In the genomic region with DNA sequence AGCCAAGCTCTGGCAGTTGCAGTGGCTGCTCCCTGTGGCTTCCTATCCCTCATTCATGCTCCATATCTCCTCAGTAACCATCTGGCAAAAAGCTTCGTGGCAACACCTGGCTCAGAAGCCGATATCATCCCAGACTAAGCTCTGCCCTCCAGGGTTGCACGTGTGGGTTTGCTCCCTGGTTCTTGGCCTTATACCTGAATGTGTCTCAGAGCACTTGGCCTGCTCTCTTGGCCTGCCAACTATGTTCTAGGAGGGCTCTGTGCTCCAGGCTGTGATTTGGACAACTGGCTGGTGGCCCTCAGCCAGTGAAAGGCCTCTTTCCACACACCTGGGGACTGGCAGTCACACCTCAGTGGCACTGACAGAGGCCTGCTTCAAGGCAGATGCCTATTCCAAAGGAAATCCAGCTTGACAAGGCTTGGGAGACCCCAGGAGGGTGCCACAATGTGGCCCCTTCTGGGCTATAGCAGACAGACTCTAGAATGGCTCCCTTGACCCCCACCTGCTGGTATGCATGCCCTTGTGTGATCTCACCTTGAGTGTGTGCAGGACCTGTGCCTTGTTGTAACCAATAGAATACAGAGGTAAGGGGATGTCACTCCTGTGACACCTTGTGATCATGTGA, we compare ENCODE assay signal across 14 cellular contexts. TPM values are rescaled to one million over a fixed set of nuclear protein-coding genes. Genes with fewer than 3 reads are reported as not detected.
DNase-seq lines count a peak whose midpoint lies in the region; ATAC-seq, FAIRE-seq and TF ChIP-seq lines count a peak whose summit lies in the region.
"Had no signal": no experiment of that assay in that cellular context is flagged by ENCODE, and none has a peak within 500 bp of the region (broad histone marks: within the 10 kb centered on the region; RNA-seq: fewer than 3 reads in every experiment).

No MANE protein-coding gene starts in this region.

- H3K27me3 Mint-ChIP-seq in neural progenitor cell (ENCODE audit: insufficient read depth, low read depth): peaks cover 28% of the 10 kb centered on the region

- DNase-seq in DMS 273 (lab: John Stamatoyannopoulos, UW; ENCODE audit: unreplicated experiment): peak; percentile 42
- DNase-seq in DMS 273 treated with DMSO at 0.1 percent for 48 hours (lab: John Stamatoyannopoulos, UW): no peak
- peak; percentile 6 for DNase-seq in GM10266 (ENCODE audit: extremely low spot score)
- DNase-seq in body of pancreas: peak; percentile 38 to 78 (median 70)
- no peak for DNase-seq in neural progenitor cell (ENCODE audit: low spot score)
- no peak for DNase-seq in sigmoid colon
- DNase-seq in stimulated activated CD4-positive, alpha-beta T cell treated with anti-CD3 and anti-CD28 coated beads, Interleukin-2, amount 100 ng/mL, for 24 hours: no peak
- no peak for DNase-seq in kidney
- DNase-seq: kidney glomerular epithelial cell, NCI-H226, RPMI8226 had no signal

- H3K4me3 Mint-ChIP-seq in neural progenitor cell: peak overlapping the region; percentile 79

- H3K36me3 ChIP-seq in body of pancreas (replicated peaks in 1 of 2; ENCODE audit: insufficient read depth in 1 of 2, low read depth in 2 of 2) (no peaks in the 10 kb centered on the region), neural progenitor cell (no peaks in the 10 kb centered on the region), sigmoid colon (peaks cover 0 to 17% (median 10%) of the 10 kb centered on the region in 4 donors), kidney (ENCODE audit: control insufficient read depth in 1 of 2, insufficient read depth in 2 of 2, low read length in 2 of 2) (no peaks in the 10 kb centered on the region)

- no peak overlapping the region for H3K27ac Mint-ChIP-seq in neural progenitor cell

- H3K9me3 Mint-ChIP-seq in neural progenitor cell: peaks cover 8% of the 10 kb centered on the region

- H3K4me1 ChIP-seq in body of pancreas: peaks cover 21% of the 10 kb centered on the region
- peaks cover 13% of the 10 kb centered on the region for H3K4me1 ChIP-seq in neural progenitor cell
- peaks cover 0 to 23% (median 20%) of the 10 kb centered on the region in 4 donors for H3K4me1 ChIP-seq in sigmoid colon
- peaks cover 0 to 2% of the 10 kb centered on the region in 2 donors for H3K4me1 ChIP-seq in kidney (ENCODE audit: control insufficient read depth in 1 of 2, insufficient read depth in 1 of 2, low read depth in 1 of 2, low read length in 2 of 2)

- no peak overlapping the region for H2AFZ ChIP-seq in neural progenitor cell (replicated peaks)

- H3K9me3 ChIP-seq in body of pancreas (no peaks in the 10 kb centered on the region), neural progenitor cell (ENCODE audit: low read depth) (no peaks in the 10 kb centered on the region), sigmoid colon (no peaks in the 10 kb centered on the region), kidney (ENCODE audit: control insufficient read depth in 1 of 2, low read length in 2 of 2) (no peaks in the 10 kb centered on the region)

- H3K79me2 ChIP-seq in neural progenitor cell (ENCODE audit: low read depth): no peaks in the 10 kb centered on the region

- no peaks in the 10 kb centered on the region for H3K36me3 Mint-ChIP-seq in neural progenitor cell

- ATAC-seq in body of pancreas: peak; percentile 8
- ATAC-seq: GM12878 had no signal

- H3K4me3 ChIP-seq in body of pancreas (no peak overlapping the region), neural progenitor cell (no peak overlapping the region), sigmoid colon (no peak overlapping the region), kidney (ENCODE audit: low read length in 2 of 2) (no peak overlapping the region)
- H3K4me3 ChIP-seq: GM12878, skin epidermis had no signal

- no peak for TF ChIP-seq EP300 in sigmoid colon (IDR thresholded peaks at IDR 0.05)

- no peak overlapping the region for H3K9ac ChIP-seq in neural progenitor cell
- H3K9ac ChIP-seq in kidney (ENCODE audit: low read length in 2 of 2): no peak overlapping the region

- H3K27ac ChIP-seq in body of pancreas: peak overlapping the region in 2 of 4 donors; percentile 9 to 10
- no peak overlapping the region for H3K27ac ChIP-seq in neural progenitor cell
- H3K27ac ChIP-seq in sigmoid colon: peak overlapping the region in 1 of 4 donors; percentile 24
- no peak overlapping the region for H3K27ac ChIP-seq in kidney (ENCODE audit: low read depth in 2 of 2, low read length in 2 of 2)
- H3K27ac ChIP-seq: 22Rv1, skin epidermis had no signal

- H3K27me3 ChIP-seq in body of pancreas (no peaks in the 10 kb centered on the region), neural progenitor cell (peaks cover 97% of the 10 kb centered on the region), sigmoid colon (no peaks in the 10 kb centered on the region)

- intact Hi-C loops in body of pancreas (cut with DNase I): no loop called here
- intact Hi-C loops in sigmoid colon (cut with DNase I): no loop called here
- intact Hi-C loops in kidney (cut with DNase I): no loop called here

- TF ChIP-seq POLR2A in body of pancreas (IDR thresholded peaks at IDR 0.05) (no peak), sigmoid colon (IDR thresholded peaks at IDR 0.05) (no peak)

- peaks cover 4% of the 10 kb centered on the region for H3K4me1 Mint-ChIP-seq in neural progenitor cell

- WGBS in body of pancreas, 2 donors: 26% methylated on average over 3 of the region's 3 CpGs; no CpG with 5 or more reads in 1 of the 2 donors
- WGBS in sigmoid colon, 2 donors: 65 to 81% methylated on average over 3 of the region's 3 CpGs

- H3K4me2 ChIP-seq in neural progenitor cell: no peak overlapping the region

- H3F3A ChIP-seq in neural progenitor cell (ENCODE audit: low read depth): peaks cover 15% of the 10 kb centered on the region

- TF ChIP-seq CTCF in GM10266 (IDR thresholded peaks at IDR 0.05; ENCODE audit: control insufficient read depth, insufficient read depth, low read depth, missing control alignments) (no peak), body of pancreas (IDR thresholded peaks at IDR 0.05) (no peak), neural progenitor cell (IDR thresholded peaks at IDR 0.05) (no peak), sigmoid colon (IDR thresholded peaks at IDR 0.05) (no peak), kidney (IDR thresholded peaks at IDR 0.05; ENCODE audit: borderline replicate concordance, extremely low read depth, insufficient read depth) (no peak)

- H4K20me1 ChIP-seq in neural progenitor cell (ENCODE audit: low read depth): peaks cover 10% of the 10 kb centered on the region

- no peak for FAIRE-seq in kidney (lab: Jason Lieb, UNC)
- FAIRE-seq: GM12878 had no signal

RNA-seq across cellular contexts. Expression of a gene that starts 10.5 kb away (rescaled TPM):
- total RNA-seq in body of pancreas (not detected), neural progenitor cell (ENCODE audit: low replicate concordance) (not detected in 2 replicates), sigmoid colon (1 to 10 TPM in 1 of 4 donors, under 1 TPM in 3; 0.28 to 1.5 (median 0.60) TPM), kidney (3.2 TPM)
- polyA plus RNA-seq in sigmoid colon (1 to 10 TPM in 1 of 3 donors, not detected in 2; 7.1 TPM), kidney (ENCODE audit: insufficient read depth, low read depth, low replicate concordance) (not detected)

RNA-seq across cellular contexts. Expression of a gene that starts 43.0 kb away (rescaled TPM):
- total RNA-seq in body of pancreas: 1 to 10 TPM; 3.6 to 5.2 TPM
- 0.77 and 1.3 TPM in 2 replicates for total RNA-seq in neural progenitor cell (ENCODE audit: low replicate concordance)
- 100 to 1,000 TPM in 3 of 4 donors, 10 to 100 TPM in 1; 81.9 to 218 (median 129) TPM for total RNA-seq in sigmoid colon
- polyA plus RNA-seq in sigmoid colon: 10 to 100 TPM in 1 of 3 donors, 1 to 10 TPM in 1, under 1 TPM in 1; 0.23 to 12.4 (median 2.4) TPM
- total RNA-seq in kidney: 72.0 TPM
- 1.1 TPM for polyA plus RNA-seq in kidney (ENCODE audit: insufficient read depth, low read depth, low replicate concordance)

RNA-seq across cellular contexts. Expression of a gene that starts 50.5 kb away (rescaled TPM):
- 10 to 100 TPM in 1 of 2 donors, 1 to 10 TPM in 1; 8.6 to 21.1 TPM for total RNA-seq in body of pancreas
- 8.5 and 10.8 TPM in 2 replicates for total RNA-seq in neural progenitor cell (ENCODE audit: low replicate concordance)
- total RNA-seq in sigmoid colon: 1 to 10 TPM; 3.2 to 5.1 (median 3.6) TPM
- 1 to 10 TPM; 2.8 to 8.4 (median 3.0) TPM for polyA plus RNA-seq in sigmoid colon
- total RNA-seq in kidney: 22.6 TPM
- polyA plus RNA-seq in kidney (ENCODE audit: insufficient read depth, low read depth, low replicate concordance): 13.2 TPM

Comparison
In these comparisons a context has a peak if more than half of its experiments do, and no peak if none do; other contexts are left out.
1. DNase-seq: peak in DMS 273 (single experiment), GM10266 (single experiment) and body of pancreas (4 of 4); none in DMS 273 treated with DMSO at 0.1 percent for 48 hours (single experiment), neural progenitor cell (single experiment), sigmoid colon (single experiment), stimulated activated CD4-positive, alpha-beta T cell treated with anti-CD3 and anti-CD28 coated beads, Interleukin-2, amount 100 ng/mL, for 24 hours (0 of 2) and kidney (single experiment).
2. RNA of a gene that starts 43.0 kb away (total RNA-seq): 81.9 to 218 TPM in sigmoid colon and 72.0 TPM in kidney (single experiment); 3.6 to 5.2 TPM in body of pancreas and 0.77 to 1.3 TPM in neural progenitor cell; every median in the first group is over 10 times any median in the second.